In genomic region chr20:35235881-35236280, GRCh38 we compare ENCODE assay signal across 1 cellular context.
TF ChIP-seq lines count a peak whose summit lies in the region.

No MANE protein-coding gene starts in this region.

TF ChIP-seq in HepG2, 621 proteins besides CTCF, POLR2A, EP300 and RAD21:
- TF ChIP-seq MIER3 (CRISPR knock-in tag; IDR thresholded peaks at IDR 0.05; ENCODE audit: borderline replicate concordance), result no peak
